13 cellular contexts compared by ENCODE assay signal in genomic region chr3:53570709-53571108, GRCh38.
DNase-seq lines count a peak whose midpoint lies in the region; ATAC-seq, FAIRE-seq and TF ChIP-seq lines count a peak whose summit lies in the region.
"Had no signal": no experiment of that assay in that cellular context is flagged by ENCODE, and none has a peak within 500 bp of the region (broad histone marks: within the 10 kb centered on the region; RNA-seq: fewer than 3 reads in every experiment).

No MANE protein-coding gene starts in this region.

- H3K9me3 ChIP-seq in mucosa of descending colon (no peaks in the 10 kb centered on the region), HepG2 (ENCODE audit: low read length) (no peaks in the 10 kb centered on the region)

- H3K27me3 ChIP-seq in HepG2 (ENCODE audit: control insufficient read depth in 1 of 2, insufficient read depth in 2 of 2, low read length in 2 of 2) = no peaks in the 10 kb centered on the region

- H3K27me3 Mint-ChIP-seq in glutamatergic neuron (ENCODE audit: unreplicated experiment) = peaks cover 3% of the 10 kb centered on the region

- TF ChIP-seq EP300 in HepG2 (IDR thresholded peaks at IDR 0.05; ENCODE audit: low read depth in 2 of 2, low read length in 2 of 2) = no peak
- TF ChIP-seq EP300 in HepG2 (CRISPR knock-in tag; IDR thresholded peaks at IDR 0.05; ENCODE audit: borderline replicate concordance) = no peak

- CTCF ChIA-PET in HepG2 (lab: Yijun Ruan, JAX; ENCODE audit: low intra/inter-chr PET ratio, low total read pairs) = no interaction called here

- no peak for TF ChIP-seq RAD21 in HepG2 (CRISPR knock-in tag; IDR thresholded peaks at IDR 0.05)

- no peak overlapping the region for H3K9ac ChIP-seq in HepG2 (ENCODE audit: insufficient read depth, low read depth, low read length)

- H3K79me2 ChIP-seq in HepG2 (ENCODE audit: insufficient read depth, low read length) = no peaks in the 10 kb centered on the region

- H3K4me1 Mint-ChIP-seq in glutamatergic neuron (ENCODE audit: low read depth, unreplicated experiment) = peaks cover 2% of the 10 kb centered on the region

- H3K36me3 Mint-ChIP-seq in glutamatergic neuron (ENCODE audit: unreplicated experiment) = no peaks in the 10 kb centered on the region

- ATAC-seq in mucosa of descending colon (peak; percentile 76), HepG2 (no peak)
- ATAC-seq: activated CD8-positive, alpha-beta T cell treated with anti-CD3 and anti-CD28 coated beads for 36 hours had no signal

- H3K36me3 ChIP-seq in mucosa of descending colon (ENCODE audit: low read depth) = no peaks in the 10 kb centered on the region
- no peaks in the 10 kb centered on the region for H3K36me3 ChIP-seq in HepG2 (replicated peaks in 1 of 2; ENCODE audit: control insufficient read depth in 1 of 2, insufficient read depth in 2 of 2, low read length in 2 of 2)

- TF ChIP-seq POLR2A in HepG2 (IDR thresholded peaks at IDR 0.05; ENCODE audit: insufficient read depth in 1 of 2, low read depth in 2 of 2, low read length in 2 of 2) = no peak

- no peak overlapping the region for H3K27ac Mint-ChIP-seq in glutamatergic neuron (ENCODE audit: unreplicated experiment)
- H3K27ac Mint-ChIP-seq: activated CD8-positive, alpha-beta T cell treated with anti-CD3 and anti-CD28 coated beads for 36 hours; activated naive CD4-positive, alpha-beta T cell treated with anti-CD3 and anti-CD28 coated beads for 36 hours; T-helper 1 cell treated with Interleukin-12 subunit alpha and Interleukin-12 subunit beta and Interleukin-4 antibody, amounts not matched to agents 30 μg/mL and 1 μg/mL, for 36 hours had no signal

- POLR2A ChIA-PET in HepG2 (lab: Yijun Ruan, JAX) = no interaction called here

- TF ChIP-seq CTCF in epithelial cell of proximal tubule (conservative IDR thresholded peaks at IDR 0.05; ENCODE audit: low read depth, low read length) = no peak
- TF ChIP-seq CTCF in mucosa of descending colon (IDR thresholded peaks at IDR 0.05) = no peak
- no peak for TF ChIP-seq CTCF in HepG2 (CRISPR knock-in tag; IDR thresholded peaks at IDR 0.05)
- no peak for TF ChIP-seq CTCF in glutamatergic neuron (IDR thresholded peaks at IDR 0.05; ENCODE audit: partially characterized antibody, unreplicated experiment)

- no peak overlapping the region for H3K4me2 ChIP-seq in HepG2 (ENCODE audit: low read depth, low read length)

- H3K4me3 ChIP-seq in epithelial cell of proximal tubule (ENCODE audit: low read depth, low read length) (no peak overlapping the region), mucosa of descending colon (no peak overlapping the region), HepG2 (replicated peaks in 1 of 3; ENCODE audit: insufficient read depth in 1 of 3, low read depth in 2 of 3, low read length in 3 of 3) (no peak overlapping the region)

- H3K4me1 ChIP-seq in mucosa of descending colon (ENCODE audit: low read depth) (no peaks in the 10 kb centered on the region), HepG2 (ENCODE audit: insufficient read depth, low read length) (no peaks in the 10 kb centered on the region)

- no TSS peak for BruUV-seq in HepG2 (replicated peaks; lab: Mats Ljungman, UMichigan)

- no peaks in the 10 kb centered on the region for H4K20me1 ChIP-seq in HepG2 (ENCODE audit: insufficient read depth, low read length)

- intact Hi-C loops in mucosa of descending colon (cut with DNase I, micrococcal nuclease) = no loop called here
- intact Hi-C loops in HepG2 (cut with micrococcal nuclease; ENCODE audit: unreplicated experiment) = no loop called here

- no peak overlapping the region for H3K27ac ChIP-seq in HepG2 (ENCODE audit: extremely low read length, insufficient read depth, low read length)

- H2AFZ ChIP-seq in HepG2 (ENCODE audit: low read length) = no peak overlapping the region

- in situ Hi-C loops in Caki2 (cut with HindIII; ENCODE audit: low pct_unique_long_range_greater_than_20kb, low sequenced_read_pairs) = no loop called here
- in situ Hi-C loops in HepG2 (cut with HindIII; ENCODE audit: extremely low pct_ligation_motif_present, low pct_unique_long_range_greater_than_20kb) = no loop called here

- peaks cover 2% of the 10 kb centered on the region for H3K9me3 Mint-ChIP-seq in glutamatergic neuron (ENCODE audit: unreplicated experiment)
- H3K9me3 Mint-ChIP-seq: activated CD8-positive, alpha-beta T cell treated with anti-CD3 and anti-CD28 coated beads for 36 hours; activated naive CD4-positive, alpha-beta T cell treated with anti-CD3 and anti-CD28 coated beads for 36 hours; T-helper 1 cell treated with Interleukin-12 subunit alpha and Interleukin-12 subunit beta and Interleukin-4 antibody, amounts not matched to agents 30 μg/mL and 1 μg/mL, for 36 hours had no signal

- WGBS in HepG2 (ENCODE audit: low lambda C conversion rate) = 60% methylated on average over 3 of the region's 3 CpGs

- H3K4me3 Mint-ChIP-seq in glutamatergic neuron (ENCODE audit: unreplicated experiment) = no peak overlapping the region
- H3K4me3 Mint-ChIP-seq: activated CD8-positive, alpha-beta T cell treated with anti-CD3 and anti-CD28 coated beads for 36 hours; activated naive CD4-positive, alpha-beta T cell treated with anti-CD3 and anti-CD28 coated beads for 36 hours; T-helper 1 cell treated with Interleukin-12 subunit alpha and Interleukin-12 subunit beta and Interleukin-4 antibody, amounts not matched to agents 30 μg/mL and 1 μg/mL, for 36 hours had no signal

- DNase-seq in Caki2 (ENCODE audit: low read depth) = peak; percentile 3
- DNase-seq in LHCN-M2 (ENCODE audit: low read depth) = peak; percentile 11
- peak; percentile 26 for DNase-seq in epithelial cell of proximal tubule (ENCODE audit: low read depth)
- DNase-seq in mucosa of descending colon = no peak
- DNase-seq in HepG2 (ENCODE audit: low spot score) = no peak
- no peak for DNase-seq in NCI-H510A (lab: John Stamatoyannopoulos, UW)
- no peak for DNase-seq in glutamatergic neuron
- DNase-seq in NCI-H1105 treated with DMSO at 0.1 percent for 48 hours (lab: John Stamatoyannopoulos, UW) = no peak
- DNase-seq: activated CD8-positive, alpha-beta T cell treated with anti-CD3 and anti-CD28 coated beads for 36 hours; activated naive CD4-positive, alpha-beta T cell treated with anti-CD3 and anti-CD28 coated beads for 36 hours; C1 segment of cervical spinal cord; NCI-H2107 had no signal

- FAIRE-seq in HepG2 (lab: Jason Lieb, UNC) = no peak

TF ChIP-seq in HepG2, 621 proteins besides CTCF, POLR2A, EP300 and RAD21:
- TF ChIP-seq ZMYM4 (CRISPR knock-in tag; IDR thresholded peaks at IDR 0.05) (no peak), FIP1L1 (IDR thresholded peaks at IDR 0.05; ENCODE audit: borderline replicate concordance, insufficient read depth, low read depth, low read length) (no peak), TCF7L2 (IDR thresholded peaks at IDR 0.05; ENCODE audit: low read depth, low read length) (no peak), MEIS2 (CRISPR knock-in tag; IDR thresholded peaks at IDR 0.05) (no peak), PCBP1 (IDR thresholded peaks at IDR 0.05; ENCODE audit: borderline replicate concordance, low read depth, low read length) (no peak), DR1 (CRISPR knock-in tag; IDR thresholded peaks at IDR 0.05) (no peak), SIN3A (IDR thresholded peaks at IDR 0.05; ENCODE audit: borderline replicate concordance, low read depth, low read length) (no peak), ZNF432 (CRISPR knock-in tag; IDR thresholded peaks at IDR 0.05; ENCODE audit: borderline replicate concordance) (no peak), ZMYM3 (CRISPR knock-in tag; IDR thresholded peaks at IDR 0.05) (no peak), SATB2 (CRISPR knock-in tag; IDR thresholded peaks at IDR 0.05) (no peak), HOXA7 (CRISPR knock-in tag; IDR thresholded peaks at IDR 0.05) (no peak), ZNF512 (CRISPR knock-in tag; IDR thresholded peaks at IDR 0.05) (no peak), ZNF773 (CRISPR knock-in tag; IDR thresholded peaks at IDR 0.05; ENCODE audit: borderline replicate concordance) (no peak), IRF2 (CRISPR knock-in tag; IDR thresholded peaks at IDR 0.05) (no peak), FOXA1 (IDR thresholded peaks at IDR 0.05) (no peak), FOXA1 (CRISPR knock-in tag; IDR thresholded peaks at IDR 0.05) (no peak), NFRKB (IDR thresholded peaks at IDR 0.05) (no peak), ZNF569 (CRISPR knock-in tag; IDR thresholded peaks at IDR 0.05; ENCODE audit: borderline replicate concordance) (no peak)
- TF ChIP-seq, protein P1, sequence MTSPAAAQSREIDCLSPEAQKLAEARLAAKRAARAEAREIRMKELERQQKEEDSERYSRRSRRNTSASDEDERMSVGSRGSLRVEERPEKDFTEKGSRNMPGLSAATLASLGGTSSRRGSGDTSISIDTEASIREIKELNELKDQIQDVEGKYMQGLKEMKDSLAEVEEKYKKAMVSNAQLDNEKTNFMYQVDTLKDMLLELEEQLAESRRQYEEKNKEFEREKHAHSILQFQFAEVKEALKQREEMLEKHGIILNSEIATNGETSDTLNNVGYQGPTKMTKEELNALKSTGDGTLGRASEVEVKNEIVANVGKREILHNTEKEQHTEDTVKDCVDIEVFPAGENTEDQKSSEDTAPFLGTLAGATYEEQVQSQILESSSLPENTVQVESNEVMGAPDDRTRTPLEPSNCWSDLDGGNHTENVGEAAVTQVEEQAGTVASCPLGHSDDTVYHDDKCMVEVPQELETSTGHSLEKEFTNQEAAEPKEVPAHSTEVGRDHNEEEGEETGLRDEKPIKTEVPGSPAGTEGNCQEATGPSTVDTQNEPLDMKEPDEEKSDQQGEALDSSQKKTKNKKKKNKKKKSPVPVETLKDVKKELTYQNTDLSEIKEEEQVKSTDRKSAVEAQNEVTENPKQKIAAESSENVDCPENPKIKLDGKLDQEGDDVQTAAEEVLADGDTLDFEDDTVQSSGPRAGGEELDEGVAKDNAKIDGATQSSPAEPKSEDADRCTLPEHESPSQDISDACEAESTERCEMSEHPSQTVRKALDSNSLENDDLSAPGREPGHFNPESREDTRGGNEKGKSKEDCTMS (CRISPR knock-in tag; conservative IDR thresholded peaks at IDR 0.05) = no peak
TF ChIP-seq in HepG2: peak in this region for 0.

Comparison
In these comparisons a context has a peak if more than half of its experiments do, and no peak if none do; other contexts are left out.
1. DNase-seq: peak in Caki2 (single experiment), LHCN-M2 (single experiment) and epithelial cell of proximal tubule (single experiment); none in mucosa of descending colon (0 of 3), HepG2 (single experiment), NCI-H510A (single experiment), glutamatergic neuron (single experiment) and NCI-H1105 treated with DMSO at 0.1 percent for 48 hours (single experiment).